12 cellular contexts compared by ENCODE assay signal in the genomic region with DNA sequence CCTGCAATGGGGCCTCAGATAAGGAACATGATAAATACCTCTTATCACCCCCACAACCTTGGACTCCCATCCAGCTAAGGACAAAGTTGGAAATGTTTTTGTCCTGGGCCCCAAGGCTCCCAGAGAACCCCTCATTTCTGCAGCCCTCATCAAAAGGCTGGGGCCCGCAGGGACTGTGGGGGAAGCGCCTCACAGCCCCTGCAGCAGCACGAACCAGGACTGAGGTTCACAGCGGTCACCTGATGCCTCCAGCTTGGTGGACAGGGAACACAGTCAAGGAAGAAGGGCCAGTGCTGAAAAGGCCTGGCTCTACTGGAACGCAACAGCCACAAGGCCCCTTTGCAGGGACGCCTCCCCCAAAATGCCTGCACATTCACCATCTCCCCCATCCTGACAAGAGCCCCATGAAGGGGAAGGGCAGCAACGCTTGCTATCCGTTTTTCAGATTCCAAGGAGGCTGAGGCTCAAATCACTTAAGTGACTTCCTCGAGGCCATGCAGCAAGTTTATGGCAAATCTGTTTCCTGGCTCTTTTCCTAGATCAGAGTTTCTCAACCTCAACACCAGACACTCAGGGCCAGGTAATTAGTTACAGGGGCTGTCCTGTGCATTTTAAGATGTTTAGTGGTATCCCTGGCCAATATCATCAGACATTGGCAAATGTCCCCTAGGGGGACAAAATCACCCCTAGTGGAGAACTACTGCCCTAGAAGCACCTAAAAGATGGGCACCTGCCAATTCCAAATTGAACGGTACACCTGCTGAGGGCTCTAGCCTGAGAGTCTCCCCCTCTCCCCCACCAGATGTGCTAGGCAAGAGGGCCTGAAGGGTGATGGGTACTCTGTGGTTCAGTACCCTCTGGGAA. TPM values are rescaled to one million over a fixed set of nuclear protein-coding genes. Genes with fewer than 3 reads are reported as not detected.
DNase-seq lines count a peak whose midpoint lies in the region; ATAC-seq and TF ChIP-seq lines count a peak whose summit lies in the region.
"Had no signal": no experiment of that assay in that cellular context is flagged by ENCODE, and none has a peak within 500 bp of the region (broad histone marks: within the 10 kb centered on the region; RNA-seq: fewer than 3 reads in every experiment).

No MANE protein-coding gene starts in this region.

- peak overlapping the region; percentile 89 to 97 (median 92) for H3K27ac Mint-ChIP-seq in immature natural killer cell
- H3K27ac Mint-ChIP-seq: activated naive CD8-positive, alpha-beta T cell treated with anti-CD3 and anti-CD28 coated beads for 36 hours; T-helper 1 cell treated with Interleukin-12 subunit alpha and Interleukin-12 subunit beta and Interleukin-4 antibody, amounts not matched to agents 30 μg/mL and 1 μg/mL, for 36 hours had no signal

- peaks cover 100% of the 10 kb centered on the region for H3K79me2 ChIP-seq in OCI-LY3 (ENCODE audit: low read length)

- H3K27me3 Mint-ChIP-seq in immature natural killer cell (ENCODE audit: low read depth in 3 of 3) = peaks cover 2 to 15% (median 2%) of the 10 kb centered on the region in 3 donors
- H3K27me3 Mint-ChIP-seq: activated naive CD8-positive, alpha-beta T cell treated with anti-CD3 and anti-CD28 coated beads for 36 hours had no signal

- TF ChIP-seq CTCF in GM12873 (IDR thresholded peaks at IDR 0.05; ENCODE audit: insufficient read depth, low read depth, low read length, missing control alignments) (peak; percentile 44), OCI-LY3 (IDR thresholded peaks at IDR 0.05; ENCODE audit: low read depth, low read length) (peak; percentile 21; the same call in 1 of the 2 replicates)

- peaks cover 0 to 4% (median 0%) of the 10 kb centered on the region in 3 donors for H3K36me3 Mint-ChIP-seq in immature natural killer cell
- H3K36me3 Mint-ChIP-seq: activated naive CD8-positive, alpha-beta T cell treated with anti-CD3 and anti-CD28 coated beads for 36 hours had no signal

- no peaks in the 10 kb centered on the region for H3K9me3 Mint-ChIP-seq in immature natural killer cell
- H3K9me3 Mint-ChIP-seq: activated naive CD8-positive, alpha-beta T cell treated with anti-CD3 and anti-CD28 coated beads for 36 hours; T-helper 1 cell treated with Interleukin-12 subunit alpha and Interleukin-12 subunit beta and Interleukin-4 antibody, amounts not matched to agents 30 μg/mL and 1 μg/mL, for 36 hours had no signal

- H4K20me1 ChIP-seq in OCI-LY3 (ENCODE audit: insufficient read depth, low read length) = peaks cover 94% of the 10 kb centered on the region

- peak overlapping the region; percentile 98 for H3K4me2 ChIP-seq in OCI-LY3 (ENCODE audit: low read length)

- peaks cover 74% of the 10 kb centered on the region for H3K4me1 ChIP-seq in OCI-LY3 (ENCODE audit: low read length)

- peak overlapping the region; percentile 21 to 93 (median 48) for H3K4me3 Mint-ChIP-seq in immature natural killer cell
- H3K4me3 Mint-ChIP-seq: activated naive CD8-positive, alpha-beta T cell treated with anti-CD3 and anti-CD28 coated beads for 36 hours; T-helper 1 cell treated with Interleukin-12 subunit alpha and Interleukin-12 subunit beta and Interleukin-4 antibody, amounts not matched to agents 30 μg/mL and 1 μg/mL, for 36 hours had no signal

- peaks cover 90 to 97% of the 10 kb centered on the region in 2 donors for H3K4me1 Mint-ChIP-seq in immature natural killer cell

- no peak overlapping the region for H2AFZ ChIP-seq in OCI-LY3 (ENCODE audit: low read depth, low read length)

- no peak for ATAC-seq in GM19023 (IDR thresholded peaks at IDR 0.05; ENCODE audit: unreplicated experiment)
- no peak for ATAC-seq in HG02973 (IDR thresholded peaks at IDR 0.05; ENCODE audit: unreplicated experiment)

- peak overlapping the region; percentile 83 for H3K27ac ChIP-seq in OCI-LY3 (ENCODE audit: low read length)
- H3K27ac ChIP-seq in substantia nigra (ENCODE audit: low read depth, low read length, poor library complexity, severe bottlenecking) = peak overlapping the region; percentile 99

- peak overlapping the region; percentile 84 for H3K9ac ChIP-seq in OCI-LY3 (ENCODE audit: low read length)

- H3K4me3 ChIP-seq in OCI-LY3 (ENCODE audit: low read length) = peak overlapping the region; percentile 76

- DNase-seq in immature natural killer cell = no peak
- DNase-seq in substantia nigra (lab: John Stamatoyannopoulos, UW) = no peak
- DNase-seq in HCEC 1CT = no peak
- DNase-seq: activated naive CD8-positive, alpha-beta T cell treated with anti-CD3 and anti-CD28 coated beads for 36 hours; hippocampal formation; NCI-H1417 treated with DMSO at 0.1 percent for 48 hours; NCI-H82 had no signal

- H3K27me3 ChIP-seq in OCI-LY3 (ENCODE audit: low read depth, low read length) = no peaks in the 10 kb centered on the region

- no peaks in the 10 kb centered on the region for H3K9me3 ChIP-seq in OCI-LY3 (ENCODE audit: insufficient read depth, low read length)

- peaks cover 29% of the 10 kb centered on the region for H3K36me3 ChIP-seq in OCI-LY3 (replicated peaks; ENCODE audit: low read depth, low read length)

RNA-seq across cellular contexts. Expression of a gene that starts 10.5 kb away (rescaled TPM):
- polyA plus RNA-seq in immature natural killer cell = 10 to 100 TPM; 18.9 to 62.3 (median 23.9) TPM

RNA-seq across cellular contexts. Expression of a gene that starts 22.3 kb away (rescaled TPM):
- polyA plus RNA-seq in immature natural killer cell = not detected

RNA-seq across cellular contexts. Expression of a gene that starts 54.8 kb away (rescaled TPM):
- polyA plus RNA-seq in immature natural killer cell = 1 to 10 TPM in 1 of 3 donors, under 1 TPM in 1, not detected in 1; 0.80 to 2.1 TPM

RNA-seq across cellular contexts. Expression of a gene that starts 55.7 kb away (rescaled TPM):
- polyA plus RNA-seq in immature natural killer cell = not detected
